ENCODE assay signal across 9 cellular contexts in the genomic region with DNA sequence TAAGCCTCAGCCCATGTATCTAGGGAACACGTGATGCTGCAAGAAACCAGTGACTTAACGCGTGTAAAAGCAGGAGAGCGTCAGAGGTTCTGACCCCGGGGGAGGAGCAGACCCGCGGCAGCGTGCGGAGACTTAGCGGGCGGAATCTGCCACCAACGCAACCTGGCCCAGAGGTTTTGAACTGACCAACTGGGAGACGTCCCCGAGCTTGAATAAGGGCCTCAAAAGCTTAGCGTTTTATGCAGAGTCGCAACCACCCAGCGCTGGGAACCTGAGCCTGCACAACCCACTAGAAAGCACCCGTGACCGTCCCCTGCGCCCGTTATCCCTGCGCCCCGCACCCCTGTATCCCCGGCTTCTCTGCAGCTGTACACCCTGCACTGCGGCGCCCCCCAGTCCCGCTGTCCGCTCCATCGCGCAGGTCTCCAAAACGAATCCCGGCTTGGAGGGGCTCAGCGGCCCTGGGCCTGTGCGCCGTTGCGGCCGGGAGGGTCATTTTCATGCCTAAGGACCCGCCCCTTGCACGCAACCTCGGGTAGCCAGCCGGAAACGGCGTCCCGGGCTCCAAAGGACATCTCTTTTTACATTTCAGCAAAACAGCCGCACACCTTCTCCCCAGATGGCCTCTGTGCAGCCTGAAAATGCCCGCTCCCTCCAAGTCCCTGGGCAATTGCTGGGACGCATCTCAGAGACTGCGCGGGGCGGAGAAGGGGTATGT. TPM values are rescaled to one million over a fixed set of nuclear protein-coding genes. Genes with fewer than 3 reads are reported as not detected.
A peak's percentile ranks its signal among the peaks of the same experiment; 100 is the strongest.
DNase-seq lines count a peak whose midpoint lies in the region; ATAC-seq and TF ChIP-seq lines count a peak whose summit lies in the region.
"Had no signal": no experiment of that assay in that cellular context is flagged by ENCODE, and none has a peak within 500 bp of the region (broad histone marks: within the 10 kb centered on the region; RNA-seq: fewer than 3 reads in every experiment).

No MANE protein-coding gene starts in this region.

- H3K4me2 ChIP-seq in IMR-90 (ENCODE audit: low read depth, low read length), result peak overlapping the region; percentile 78

- CTCF ChIA-PET in IMR-90 (lab: Yijun Ruan, JAX), result no interaction called here

- H3K9me3 ChIP-seq in IMR-90 (ENCODE audit: control insufficient read depth, insufficient read depth, low read length), result no peaks in the 10 kb centered on the region; the same call in 1 of the 2 replicates
- H3K9me3 ChIP-seq in transverse colon, result no peaks in the 10 kb centered on the region

- H3K79me1 ChIP-seq in IMR-90 (ENCODE audit: low read depth in 1 of 2, low read length in 2 of 2), result no peaks in the 10 kb centered on the region

- H3K56ac ChIP-seq in IMR-90 (ENCODE audit: extremely low read depth, insufficient read depth, low read length), result no peak overlapping the region

- H3K27ac ChIP-seq in IMR-90 (ENCODE audit: insufficient read depth, low read length) (no peak overlapping the region), transverse colon (peak overlapping the region in 1 of 4 donors; percentile 0)
- H3K27ac ChIP-seq: C4-2B had no signal

- no peak overlapping the region for H3K4ac ChIP-seq in IMR-90 (ENCODE audit: low read depth, low read length)

- no peak overlapping the region; the same call in 1 of the 2 replicates for H3K23ac ChIP-seq in IMR-90 (ENCODE audit: low read depth, low read length)

- H2BK20ac ChIP-seq in IMR-90 (ENCODE audit: low read depth, low read length), result no peak overlapping the region

- H2BK120ac ChIP-seq in IMR-90 (ENCODE audit: low read depth, low read length), result no peak overlapping the region

- POLR2A ChIA-PET in IMR-90 (lab: Charles Lee; ENCODE audit: unreplicated experiment), result no interaction called here

- H4K20me1 ChIP-seq in IMR-90 (ENCODE audit: insufficient read depth, low read length), result no peaks in the 10 kb centered on the region

- peaks cover 42% of the 10 kb centered on the region for H3K27me3 ChIP-seq in IMR-90 (ENCODE audit: control insufficient read depth, insufficient read depth, low read length)
- H3K27me3 ChIP-seq in transverse colon, result peaks cover 73% of the 10 kb centered on the region

- dilution Hi-C loops in IMR-90 (cut with HindIII; ENCODE audit: low sequenced_read_pairs, unreplicated experiment), result no loop called here

- peak overlapping the region; percentile 3 for H2AK9ac ChIP-seq in IMR-90 (replicated peaks; ENCODE audit: low read depth, low read length, poor library complexity)

- TF ChIP-seq POLR2A in IMR-90 (IDR thresholded peaks at IDR 0.05; ENCODE audit: low read depth, low read length) (no peak), transverse colon (IDR thresholded peaks at IDR 0.05) (no peak)

- H3K36me3 ChIP-seq in IMR-90 (ENCODE audit: control insufficient read depth, insufficient read depth, low read length) (no peaks in the 10 kb centered on the region), transverse colon (no peaks in the 10 kb centered on the region)

- no TSS peak for BruUV-seq in IMR-90 (replicated peaks; lab: Mats Ljungman, UMichigan)

- H2BK15ac ChIP-seq in IMR-90 (ENCODE audit: low read depth, low read length), result no peak overlapping the region

- H3K4me3 ChIP-seq in IMR-90 (ENCODE audit: insufficient read depth, low read depth, low read length) (peak overlapping the region; percentile 8), astrocyte of the cerebellum (ENCODE audit: low read depth, low read length) (peak overlapping the region; percentile 34), iPS-11a (ENCODE audit: low read depth, low read length) (peak overlapping the region; percentile 44), transverse colon (peak overlapping the region in 2 of 4 donors; percentile 24 to 29)

- H2AFZ ChIP-seq in IMR-90 (replicated peaks; ENCODE audit: low read length, poor library complexity), result peak overlapping the region; percentile 85

- TF ChIP-seq EP300 in transverse colon (IDR thresholded peaks at IDR 0.05; ENCODE audit: low read depth), result no peak

- intact Hi-C loops in IMR-90 (cut with micrococcal nuclease), result no loop called here
- intact Hi-C loops in sciatic nerve (cut with DNase I), result no loop called here
- intact Hi-C loops in transverse colon (cut with DNase I; ENCODE audit: low total_unique reads), result no loop called here

- no peak for TF ChIP-seq RAD21 in IMR-90 (IDR thresholded peaks at IDR 0.05; ENCODE audit: low read length)

- no peak overlapping the region for H3K18ac ChIP-seq in IMR-90 (ENCODE audit: low read depth, low read length)

- H3K4me1 ChIP-seq in IMR-90 (ENCODE audit: control insufficient read depth, insufficient read depth, low read length), result no peaks in the 10 kb centered on the region
- H3K4me1 ChIP-seq in transverse colon, result peaks cover 0 to 12% (median 9%) of the 10 kb centered on the region in 4 donors

- H3K9me1 ChIP-seq in IMR-90 (ENCODE audit: insufficient read depth, low read length), result no peaks in the 10 kb centered on the region

- no peak overlapping the region for H3K9ac ChIP-seq in IMR-90 (ENCODE audit: low read depth, low read length)

- in situ Hi-C loops in IMR-90 (cut with MboI; ENCODE audit: low sequenced_read_pairs), result no loop called here
- in situ Hi-C loops in astrocyte of the cerebellum (cut with HindIII; ENCODE audit: low sequenced_read_pairs), result no loop called here
- in situ Hi-C loops in transverse colon (cut with MboI; ENCODE audit: low pct_ligation_motif_present in 1 of 4, low pct_unique_long_range_greater_than_20kb in 1 of 4, low sequenced_read_pairs in 3 of 4), result no loop called here

- no peak overlapping the region for H4K91ac ChIP-seq in IMR-90 (ENCODE audit: insufficient read depth, low read depth, low read length)

- DNase-seq in NCI-H748 (lab: John Stamatoyannopoulos, UW; ENCODE audit: unreplicated experiment) (peak; percentile 25), NCI-H748 treated with DMSO at 0.1 percent for 48 hours (lab: John Stamatoyannopoulos, UW) (no peak), IMR-90 (peak; percentile 56), astrocyte of the cerebellum (ENCODE audit: low read depth) (no peak), sciatic nerve (ENCODE audit: low spot score) (peak; percentile 59), NCI-H2081 (lab: John Stamatoyannopoulos, UW) (no peak), transverse colon (no peak)

- H3K14ac ChIP-seq in IMR-90 (replicated peaks; ENCODE audit: low read depth, low read length), result no peak overlapping the region

- TF ChIP-seq CTCF in IMR-90 (conservative IDR thresholded peaks at IDR 0.05; ENCODE audit: low read depth, low read length) (no peak), astrocyte of the cerebellum (IDR thresholded peaks at IDR 0.05; ENCODE audit: low read depth, low read length, missing control alignments) (no peak), transverse colon (IDR thresholded peaks at IDR 0.05) (no peak)

- no peak overlapping the region for H2BK5ac ChIP-seq in IMR-90 (ENCODE audit: low read depth, low read length, poor library complexity, severe bottlenecking)

- no peak overlapping the region for H2AK5ac ChIP-seq in IMR-90 (ENCODE audit: low read depth, low read length)

- H4K8ac ChIP-seq in IMR-90 (ENCODE audit: low read depth in 2 of 2, low read length in 2 of 2), result no peak overlapping the region

- ATAC-seq in IMR-90 (ENCODE audit: low read depth) (peak; percentile 83), sciatic nerve (peak; percentile 78)

- H4K5ac ChIP-seq in IMR-90 (ENCODE audit: low read depth, low read length), result no peak overlapping the region

- WGBS in IMR-90 (ENCODE audit: extremely low coverage in 2 of 2, insufficient read length in 1 of 2), 2 experiments, result 5% methylated on average over 26 of the region's 50 CpGs; no CpG with 5 or more reads in 1 of the 2 experiments
- WGBS in transverse colon (ENCODE audit: low coverage in 1 of 2), 2 donors, result 6 to 27% methylated on average over 6 to 45 of the region's 50 CpGs

TF ChIP-seq in IMR-90, 13 proteins besides CTCF, POLR2A, EP300 and RAD21 (continues in another document):
- no peak for TF ChIP-seq RFX5 (IDR thresholded peaks at IDR 0.05; ENCODE audit: low read depth, low read length)
- no peak for TF ChIP-seq CHD1 (IDR thresholded peaks at IDR 0.05; ENCODE audit: low read depth, low read length)
- TF ChIP-seq MAFK (IDR thresholded peaks at IDR 0.05; ENCODE audit: low read depth, low read length), result no peak
- no peak for TF ChIP-seq RCOR1 (IDR thresholded peaks at IDR 0.05; ENCODE audit: insufficient replicate concordance, low read length)
- no peak for TF ChIP-seq SMC3 (IDR thresholded peaks at IDR 0.05; ENCODE audit: low read depth, low read length)
- TF ChIP-seq, protein P1, sequence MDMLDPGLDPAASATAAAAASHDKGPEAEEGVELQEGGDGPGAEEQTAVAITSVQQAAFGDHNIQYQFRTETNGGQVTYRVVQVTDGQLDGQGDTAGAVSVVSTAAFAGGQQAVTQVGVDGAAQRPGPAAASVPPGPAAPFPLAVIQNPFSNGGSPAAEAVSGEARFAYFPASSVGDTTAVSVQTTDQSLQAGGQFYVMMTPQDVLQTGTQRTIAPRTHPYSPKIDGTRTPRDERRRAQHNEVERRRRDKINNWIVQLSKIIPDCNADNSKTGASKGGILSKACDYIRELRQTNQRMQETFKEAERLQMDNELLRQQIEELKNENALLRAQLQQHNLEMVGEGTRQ (IDR thresholded peaks at IDR 0.05; ENCODE audit: low read depth, low read length), result peak; percentile 88
- TF ChIP-seq MAZ (IDR thresholded peaks at IDR 0.05; ENCODE audit: borderline replicate concordance, low read depth, low read length), result no peak

RNA-seq across cellular contexts. Expression of gene TRIM17, which starts 29.4 kb away (rescaled TPM):
- total RNA-seq in IMR-90 (2012; rRNA removed), result not detected in 2 replicates
- polyA plus RNA-seq in IMR-90 (2012; rRNA removed), result 0.26 and 0.39 TPM in 2 replicates
- 0.06 and 0.11 TPM in 2 replicates for polyA plus RNA-seq in IMR-90 (2012; cell fraction: cytosol; rRNA removed)
- 2.9 and 3.3 TPM in 2 replicates for polyA plus RNA-seq in IMR-90 (2012; cell fraction: nucleus; rRNA removed; ENCODE audit: low replicate concordance)
- total RNA-seq in sciatic nerve, result 1.2 TPM
- total RNA-seq in transverse colon, result not detected

RNA-seq across cellular contexts. Expression of gene TRIM11, which starts 39.4 kb away (rescaled TPM):
- total RNA-seq in IMR-90 (2012; rRNA removed), result 6.8 and 7.2 TPM in 2 replicates
- polyA plus RNA-seq in IMR-90 (2012; rRNA removed), result 15.1 and 16.2 TPM in 2 replicates
- polyA plus RNA-seq in IMR-90 (2012; cell fraction: cytosol; rRNA removed), result 14.7 and 18.5 TPM in 2 replicates
- 28.2 and 54.2 TPM in 2 replicates for polyA plus RNA-seq in IMR-90 (2012; cell fraction: nucleus; rRNA removed; ENCODE audit: low replicate concordance)
- 18.1 TPM for total RNA-seq in sciatic nerve
- total RNA-seq in transverse colon, result 100 to 1,000 TPM in 1 of 4 donors, 10 to 100 TPM in 3; 27.2 to 125 (median 48.6) TPM

RNA-seq across cellular contexts. Expression of gene RNF187, which starts 41.2 kb away (rescaled TPM):
- total RNA-seq in IMR-90 (2012; rRNA removed) (13.6 and 14.0 TPM in 2 replicates), sciatic nerve (96.3 TPM), transverse colon (100 to 1,000 TPM in 1 of 4 donors, 10 to 100 TPM in 3; 13.8 to 110 (median 27.1) TPM)
- polyA plus RNA-seq in IMR-90 (2012; rRNA removed), result 55.4 and 60.2 TPM in 2 replicates
- 66.0 and 74.1 TPM in 2 replicates for polyA plus RNA-seq in IMR-90 (2012; cell fraction: cytosol; rRNA removed)
- 23.7 and 33.7 TPM in 2 replicates for polyA plus RNA-seq in IMR-90 (2012; cell fraction: nucleus; rRNA removed; ENCODE audit: low replicate concordance)

Comparison
In these comparisons a context has a peak if more than half of its experiments do, and no peak if none do; other contexts are left out.
1. DNase-seq: peak in NCI-H748 (single experiment), IMR-90 (single experiment) and sciatic nerve (single experiment); none in NCI-H748 treated with DMSO at 0.1 percent for 48 hours (single experiment), astrocyte of the cerebellum (single experiment), NCI-H2081 (0 of 2) and transverse colon (single experiment).